Comparison of ENCODE assay signal across 1 cellular context in the genomic region with DNA sequence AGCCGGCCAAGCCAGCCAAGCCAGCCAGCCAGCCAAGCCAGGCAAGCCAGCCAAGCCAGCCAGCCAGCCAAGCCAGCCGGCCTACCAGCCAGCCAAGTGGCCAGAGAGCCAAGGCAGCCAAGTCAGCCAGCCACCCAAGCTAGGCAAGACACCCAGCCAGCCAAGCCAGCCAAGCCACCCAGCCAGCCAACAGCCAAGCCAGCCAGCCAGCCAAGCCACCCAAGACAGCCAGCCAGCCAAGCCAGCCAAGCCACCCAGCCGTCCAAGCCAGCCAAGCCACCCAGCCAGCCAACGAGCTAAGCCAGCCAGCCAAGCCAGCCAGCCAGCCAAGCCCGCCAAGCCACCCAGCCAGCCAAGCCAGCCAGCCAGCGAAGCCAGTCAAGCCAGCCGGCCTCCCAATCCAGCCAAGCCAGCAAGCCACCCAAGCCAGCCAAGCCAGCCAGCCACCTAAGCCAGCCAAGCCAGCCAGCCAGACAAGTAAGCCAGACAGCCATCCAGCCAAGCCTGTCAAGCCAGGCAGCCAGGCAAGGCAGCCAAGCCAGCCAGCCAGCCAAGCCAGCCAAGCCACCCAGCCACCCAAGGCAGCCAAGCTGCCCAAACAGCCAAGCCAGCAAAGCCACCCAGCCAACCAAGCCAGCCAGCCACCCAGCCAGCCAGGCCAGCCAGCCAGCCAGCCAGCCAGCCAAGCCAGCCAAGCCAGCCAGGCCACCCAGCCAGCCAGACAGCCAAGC.
TF ChIP-seq lines count a peak whose summit lies in the region.

No MANE protein-coding gene starts in this region.

TF ChIP-seq in SK-N-SH treated with all-trans-retinoic acid at 6 μM for 48 hours, 23 proteins besides CTCF, POLR2A, EP300 and RAD21 (continued from another document):
- TF ChIP-seq, protein P1, sequence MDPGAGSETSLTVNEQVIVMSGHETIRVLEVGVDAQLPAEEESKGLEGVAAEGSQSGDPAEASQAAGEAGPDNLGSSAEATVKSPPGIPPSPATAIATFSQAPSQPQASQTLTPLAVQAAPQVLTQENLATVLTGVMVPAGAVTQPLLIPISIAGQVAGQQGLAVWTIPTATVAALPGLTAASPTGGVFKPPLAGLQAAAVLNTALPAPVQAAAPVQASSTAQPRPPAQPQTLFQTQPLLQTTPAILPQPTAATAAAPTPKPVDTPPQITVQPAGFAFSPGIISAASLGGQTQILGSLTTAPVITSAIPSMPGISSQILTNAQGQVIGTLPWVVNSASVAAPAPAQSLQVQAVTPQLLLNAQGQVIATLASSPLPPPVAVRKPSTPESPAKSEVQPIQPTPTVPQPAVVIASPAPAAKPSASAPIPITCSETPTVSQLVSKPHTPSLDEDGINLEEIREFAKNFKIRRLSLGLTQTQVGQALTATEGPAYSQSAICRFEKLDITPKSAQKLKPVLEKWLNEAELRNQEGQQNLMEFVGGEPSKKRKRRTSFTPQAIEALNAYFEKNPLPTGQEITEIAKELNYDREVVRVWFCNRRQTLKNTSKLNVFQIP (CRISPR knock-in tag; IDR thresholded peaks at IDR 0.05; ENCODE audit: borderline replicate concordance, low read depth) = no peak
- TF ChIP-seq ZFP3 (CRISPR knock-in tag; IDR thresholded peaks at IDR 0.05) (no peak), BACH2 (CRISPR knock-in tag; IDR thresholded peaks at IDR 0.05; ENCODE audit: borderline replicate concordance) (no peak), ZC3H10 (CRISPR knock-in tag; IDR thresholded peaks at IDR 0.05) (no peak), ZFP30 (CRISPR knock-in tag; IDR thresholded peaks at IDR 0.05) (no peak)
- TF ChIP-seq, protein P2, sequence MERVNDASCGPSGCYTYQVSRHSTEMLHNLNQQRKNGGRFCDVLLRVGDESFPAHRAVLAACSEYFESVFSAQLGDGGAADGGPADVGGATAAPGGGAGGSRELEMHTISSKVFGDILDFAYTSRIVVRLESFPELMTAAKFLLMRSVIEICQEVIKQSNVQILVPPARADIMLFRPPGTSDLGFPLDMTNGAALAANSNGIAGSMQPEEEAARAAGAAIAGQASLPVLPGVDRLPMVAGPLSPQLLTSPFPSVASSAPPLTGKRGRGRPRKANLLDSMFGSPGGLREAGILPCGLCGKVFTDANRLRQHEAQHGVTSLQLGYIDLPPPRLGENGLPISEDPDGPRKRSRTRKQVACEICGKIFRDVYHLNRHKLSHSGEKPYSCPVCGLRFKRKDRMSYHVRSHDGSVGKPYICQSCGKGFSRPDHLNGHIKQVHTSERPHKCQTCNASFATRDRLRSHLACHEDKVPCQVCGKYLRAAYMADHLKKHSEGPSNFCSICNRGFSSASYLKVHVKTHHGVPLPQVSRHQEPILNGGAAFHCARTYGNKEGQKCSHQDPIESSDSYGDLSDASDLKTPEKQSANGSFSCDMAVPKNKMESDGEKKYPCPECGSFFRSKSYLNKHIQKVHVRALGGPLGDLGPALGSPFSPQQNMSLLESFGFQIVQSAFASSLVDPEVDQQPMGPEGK (CRISPR knock-in tag; IDR thresholded peaks at IDR 0.05; ENCODE audit: borderline replicate concordance) = no peak
- TF ChIP-seq, protein P3, sequence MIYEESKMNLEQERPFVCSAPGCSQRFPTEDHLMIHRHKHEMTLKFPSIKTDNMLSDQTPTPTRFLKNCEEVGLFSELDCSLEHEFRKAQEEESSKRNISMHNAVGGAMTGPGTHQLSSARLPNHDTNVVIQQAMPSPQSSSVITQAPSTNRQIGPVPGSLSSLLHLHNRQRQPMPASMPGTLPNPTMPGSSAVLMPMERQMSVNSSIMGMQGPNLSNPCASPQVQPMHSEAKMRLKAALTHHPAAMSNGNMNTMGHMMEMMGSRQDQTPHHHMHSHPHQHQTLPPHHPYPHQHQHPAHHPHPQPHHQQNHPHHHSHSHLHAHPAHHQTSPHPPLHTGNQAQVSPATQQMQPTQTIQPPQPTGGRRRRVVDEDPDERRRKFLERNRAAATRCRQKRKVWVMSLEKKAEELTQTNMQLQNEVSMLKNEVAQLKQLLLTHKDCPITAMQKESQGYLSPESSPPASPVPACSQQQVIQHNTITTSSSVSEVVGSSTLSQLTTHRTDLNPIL (CRISPR knock-in tag; IDR thresholded peaks at IDR 0.05; ENCODE audit: low read depth) = no peak
TF ChIP-seq in SK-N-SH treated with all-trans-retinoic acid at 6 μM for 48 hours: peak in this region for 0.
